8 cellular contexts compared by ENCODE assay signal in the genomic region with DNA sequence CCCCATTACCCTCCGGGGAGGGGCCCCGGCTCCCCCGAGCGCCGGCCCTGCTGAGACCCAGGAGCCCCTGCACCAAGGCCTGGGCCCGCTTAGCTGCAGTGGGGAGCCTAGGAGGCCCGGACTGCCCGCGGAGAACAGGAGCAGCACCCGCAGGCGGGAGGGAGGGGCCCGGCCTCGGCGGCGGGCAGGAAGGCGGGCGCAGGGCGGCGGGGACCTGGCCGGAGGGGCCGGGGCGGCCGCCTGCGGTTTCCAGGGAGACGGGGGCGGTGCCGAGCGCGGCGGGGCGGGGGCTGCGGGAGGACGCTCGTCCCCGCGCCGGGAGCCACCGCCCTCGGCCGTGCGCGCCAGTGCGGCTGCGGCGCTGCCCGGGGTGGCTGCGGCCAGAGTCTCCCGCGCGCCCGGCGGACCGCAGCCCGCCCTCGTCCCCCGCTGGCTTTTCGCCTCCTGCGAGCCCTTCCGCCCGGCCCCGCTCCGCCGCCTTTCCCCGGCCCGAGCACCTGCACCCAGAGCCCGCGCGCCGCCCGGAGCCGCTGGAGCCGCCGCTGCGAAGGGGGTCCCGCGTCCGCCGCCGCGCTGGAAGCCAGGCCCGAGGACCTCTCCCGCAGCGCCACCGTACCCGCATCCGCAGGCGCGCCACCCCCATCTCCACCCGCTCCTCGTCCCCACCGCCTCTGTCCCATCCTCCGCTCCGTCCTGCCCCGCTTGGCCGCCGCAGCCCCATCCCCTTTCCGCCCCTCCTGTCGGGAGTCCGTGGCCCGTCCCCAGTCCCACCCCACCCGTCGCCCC. TPM values are rescaled to one million over a fixed set of nuclear protein-coding genes. Genes with fewer than 3 reads are reported as not detected.
DNase-seq lines count a peak whose midpoint lies in the region; ATAC-seq, FAIRE-seq and TF ChIP-seq lines count a peak whose summit lies in the region.

No MANE protein-coding gene starts in this region.

- POLR2A ChIA-PET in IMR-90 (lab: Charles Lee; ENCODE audit: unreplicated experiment), result no interaction called here

- H3K4me1 Mint-ChIP-seq in osteocyte (ENCODE audit: unreplicated experiment), result peaks cover 62% of the 10 kb centered on the region

- CTCF ChIA-PET in IMR-90 (lab: Yijun Ruan, JAX), result no interaction called here

- FAIRE-seq in urothelium cell line (lab: Jason Lieb, UNC), result no peak

- no TSS peak for BruUV-seq in IMR-90 (replicated peaks; lab: Mats Ljungman, UMichigan)

- peaks cover 22 to 73% of the 10 kb centered on the region in 2 experiments for H3K79me1 ChIP-seq in IMR-90 (ENCODE audit: low read depth in 1 of 2, low read length in 2 of 2)

- peak overlapping the region; percentile 74 for H3K4me2 ChIP-seq in IMR-90 (ENCODE audit: low read depth, low read length)

- H2BK20ac ChIP-seq in IMR-90 (ENCODE audit: low read depth, low read length), result no peak overlapping the region

- H3K27me3 Mint-ChIP-seq in osteocyte (ENCODE audit: unreplicated experiment), result no peaks in the 10 kb centered on the region

- peak overlapping the region; percentile 85 for H2AFZ ChIP-seq in IMR-90 (replicated peaks; ENCODE audit: low read length, poor library complexity)

- H3K9me3 ChIP-seq in IMR-90 (ENCODE audit: control insufficient read depth, insufficient read depth, low read length) (no peaks in the 10 kb centered on the region), heart right ventricle (no peaks in the 10 kb centered on the region)

- dilution Hi-C loops in IMR-90 (cut with HindIII; ENCODE audit: low sequenced_read_pairs, unreplicated experiment), result no loop called here

- H2BK15ac ChIP-seq in IMR-90 (ENCODE audit: low read depth, low read length), result no peak overlapping the region; the same call in 2 of the 3 replicates

- H3K9ac ChIP-seq in IMR-90 (ENCODE audit: low read depth, low read length), result peak overlapping the region; percentile 64

- peaks cover 25% of the 10 kb centered on the region for H3K4me1 ChIP-seq in IMR-90 (ENCODE audit: control insufficient read depth, insufficient read depth, low read length)
- H3K4me1 ChIP-seq in heart right ventricle, result peaks cover 14 to 79% (median 50%) of the 10 kb centered on the region in 9 donors

- no peaks in the 10 kb centered on the region for H3K36me3 ChIP-seq in IMR-90 (ENCODE audit: control insufficient read depth, insufficient read depth, low read length)
- no peaks in the 10 kb centered on the region for H3K36me3 ChIP-seq in heart right ventricle

- no peaks in the 10 kb centered on the region for H3K9me3 Mint-ChIP-seq in osteocyte (ENCODE audit: unreplicated experiment)

- H3K4me3 ChIP-seq in IMR-90 (ENCODE audit: insufficient read depth, low read depth, low read length), result peak overlapping the region; percentile 62
- H3K4me3 ChIP-seq in heart right ventricle, result peak overlapping the region; percentile 14 to 61 (median 51)

- H3K27me3 ChIP-seq in IMR-90 (ENCODE audit: control insufficient read depth, insufficient read depth, low read length), result no peaks in the 10 kb centered on the region
- H3K27me3 ChIP-seq in heart right ventricle, result peaks cover 0 to 61% (median 35%) of the 10 kb centered on the region in 7 donors

- TF ChIP-seq RAD21 in IMR-90 (IDR thresholded peaks at IDR 0.05; ENCODE audit: low read length), result no peak

- H4K8ac ChIP-seq in IMR-90 (ENCODE audit: low read depth in 2 of 2, low read length in 2 of 2), result no peak overlapping the region; a peak in 1 of 4 replicates

- intact Hi-C loops in IMR-90 (cut with micrococcal nuclease), result no loop called here
- intact Hi-C loops in heart right ventricle (cut with DNase I), result no loop called here

- 0 out of 2 replicates have a peak, but pooled peaks cover 6% of the 10 kb centered on the region for H3K9me1 ChIP-seq in IMR-90 (ENCODE audit: insufficient read depth, low read length)

- DNase-seq in CD1c-positive myeloid dendritic cell (ENCODE audit: extremely low spot score) (peak; percentile 20), IMR-90 (peak; percentile 35), amniotic epithelial cell (ENCODE audit: low read depth) (peak; percentile 23), heart right ventricle (peak in 1 of 2 donors; percentile 81), osteocyte (ENCODE audit: extremely low spot score, unreplicated experiment) (no peak), urothelium cell line (ENCODE audit: low spot score) (no peak)

- H4K5ac ChIP-seq in IMR-90 (ENCODE audit: low read depth, low read length), result no peak overlapping the region

- H2BK5ac ChIP-seq in IMR-90 (ENCODE audit: low read depth, low read length, poor library complexity, severe bottlenecking), result no peak overlapping the region

- no peak overlapping the region for H3K4ac ChIP-seq in IMR-90 (ENCODE audit: low read depth, low read length)

- H3K27ac ChIP-seq in IMR-90 (ENCODE audit: insufficient read depth, low read length) (no peak overlapping the region), heart right ventricle (peak overlapping the region in 1 of 10 donors; percentile 25)

- in situ Hi-C loops in IMR-90 (cut with MboI; ENCODE audit: low sequenced_read_pairs), result no loop called here

- peak overlapping the region; percentile 67 for H3K4me3 Mint-ChIP-seq in osteocyte (ENCODE audit: unreplicated experiment)

- H3K36me3 Mint-ChIP-seq in osteocyte (ENCODE audit: unreplicated experiment), result no peaks in the 10 kb centered on the region

- peak overlapping the region; percentile 88 for H2AK9ac ChIP-seq in IMR-90 (replicated peaks; ENCODE audit: low read depth, low read length, poor library complexity)

- H4K91ac ChIP-seq in IMR-90 (ENCODE audit: insufficient read depth, low read depth, low read length), result no peak overlapping the region

- H3K18ac ChIP-seq in IMR-90 (ENCODE audit: low read depth, low read length), result no peak overlapping the region; the same call in 1 of the 2 replicates

- H3K14ac ChIP-seq in IMR-90 (replicated peaks; ENCODE audit: low read depth, low read length), result no peak overlapping the region

- WGBS in IMR-90 (ENCODE audit: extremely low coverage in 2 of 2, insufficient read length in 1 of 2), 2 experiments, result 1% methylated on average over 75 of the region's 102 CpGs; no CpG with 5 or more reads in 1 of the 2 experiments
- WGBS in heart right ventricle, 2 donors, result 1 to 2% methylated on average over 59 to 96 of the region's 102 CpGs

- H2AK5ac ChIP-seq in IMR-90 (ENCODE audit: low read depth, low read length), result no peak overlapping the region; the same call in 1 of the 2 replicates

- H3K56ac ChIP-seq in IMR-90 (ENCODE audit: extremely low read depth, insufficient read depth, low read length), result no peak overlapping the region

- TF ChIP-seq POLR2A in IMR-90 (IDR thresholded peaks at IDR 0.05; ENCODE audit: low read depth, low read length), result 0 out of 2 replicates have a peak, but pooled peaks have one; percentile 28

- peaks cover 78% of the 10 kb centered on the region for H4K20me1 ChIP-seq in IMR-90 (ENCODE audit: insufficient read depth, low read length)

- no peak overlapping the region for H3K27ac Mint-ChIP-seq in osteocyte (ENCODE audit: unreplicated experiment)

- TF ChIP-seq CTCF in IMR-90 (conservative IDR thresholded peaks at IDR 0.05; ENCODE audit: low read depth, low read length), result no peak
- TF ChIP-seq CTCF in heart right ventricle (IDR thresholded peaks at IDR 0.05), result no peak
- TF ChIP-seq CTCF in osteocyte (IDR thresholded peaks at IDR 0.05), result no peak

- no peak overlapping the region for H2BK120ac ChIP-seq in IMR-90 (ENCODE audit: low read depth, low read length)

- no peak overlapping the region; the same call in 1 of the 2 replicates for H3K23ac ChIP-seq in IMR-90 (ENCODE audit: low read depth, low read length)

- peak; percentile 83 for ATAC-seq in IMR-90 (ENCODE audit: low read depth)
- peak; percentile 31 to 81 (median 56) for ATAC-seq in heart right ventricle
- ATAC-seq in GM18517 (IDR thresholded peaks at IDR 0.05; ENCODE audit: unreplicated experiment), result no peak
- ATAC-seq in HG03565 (IDR thresholded peaks at IDR 0.05; ENCODE audit: unreplicated experiment), result no peak

TF ChIP-seq in IMR-90, 13 proteins besides CTCF, POLR2A, EP300 and RAD21:
- TF ChIP-seq CHD1 (IDR thresholded peaks at IDR 0.05; ENCODE audit: low read depth, low read length) (no peak), MAZ (IDR thresholded peaks at IDR 0.05; ENCODE audit: borderline replicate concordance, low read depth, low read length) (peak; percentile 82; the same call in 1 of the 2 replicates)

RNA-seq across cellular contexts. Expression of gene GPC1, which starts 17.2 kb away (rescaled TPM):
- total RNA-seq in IMR-90 (2012; rRNA removed) (16.0 and 18.6 TPM in 2 replicates), heart right ventricle (100 to 1,000 TPM; 161 to 287 (median 185) TPM), osteocyte (148 and 149 TPM in 2 replicates)
- polyA plus RNA-seq in IMR-90 (2012; rRNA removed) (211 and 222 TPM in 2 replicates), heart right ventricle (100 to 1,000 TPM; 104 to 156 TPM)
- polyA plus RNA-seq in IMR-90 (2012; cell fraction: cytosol; rRNA removed), result 148 and 334 TPM in 2 replicates
- polyA plus RNA-seq in IMR-90 (2012; cell fraction: nucleus; rRNA removed; ENCODE audit: low replicate concordance), result 193 and 494 TPM in 2 replicates

Comparison
In these comparisons a context has a peak if more than half of its experiments do, and no peak if none do; other contexts are left out.
1. DNase-seq: peak in CD1c-positive myeloid dendritic cell (single experiment), IMR-90 (single experiment) and amniotic epithelial cell (single experiment); none in osteocyte (single experiment) and urothelium cell line (single experiment).
2. ATAC-seq: peak in IMR-90 (single experiment) and heart right ventricle (8 of 8); none in GM18517 (single experiment) and HG03565 (single experiment).